ENCODE assay signal across 13 cellular contexts in genomic region chr7:48094861-48095293, GRCh38. TPM values are rescaled to one million over a fixed set of nuclear protein-coding genes. Genes with fewer than 3 reads are reported as not detected.
A peak's percentile ranks its signal among the peaks of the same experiment; 100 is the strongest.
DNase-seq lines count a peak whose midpoint lies in the region; ATAC-seq and TF ChIP-seq lines count a peak whose summit lies in the region.
"Had no signal": no experiment of that assay in that cellular context is flagged by ENCODE, and none has a peak within 500 bp of the region (broad histone marks: within the 10 kb centered on the region; RNA-seq: fewer than 3 reads in every experiment).

No MANE protein-coding gene starts in this region.

- no peak for TF ChIP-seq CTCF in IMR-90 (conservative IDR thresholded peaks at IDR 0.05; ENCODE audit: low read depth, low read length)
- TF ChIP-seq CTCF in mammary epithelial cell (conservative IDR thresholded peaks at IDR 0.05 in 1 of 2, IDR thresholded peaks at IDR 0.05 in 1 of 2; ENCODE audit: extremely low read depth in 1 of 2, insufficient read depth in 1 of 2, low read depth in 1 of 2, low read length in 2 of 2), result no peak
- TF ChIP-seq CTCF in neural progenitor cell (IDR thresholded peaks at IDR 0.05), result no peak

- intact Hi-C loops in IMR-90 (cut with micrococcal nuclease) (no loop called here), mammary epithelial cell (cut with micrococcal nuclease) (no loop called here)

- TF ChIP-seq RAD21 in IMR-90 (IDR thresholded peaks at IDR 0.05; ENCODE audit: low read length), result no peak

- H3K4me3 ChIP-seq in IMR-90 (ENCODE audit: insufficient read depth, low read depth, low read length) (no peak overlapping the region), mammary epithelial cell (replicated peaks in 1 of 3; ENCODE audit: insufficient read depth in 1 of 3, low read depth in 2 of 3, low read length in 3 of 3) (no peak overlapping the region), neural progenitor cell (no peak overlapping the region)
- H3K4me3 ChIP-seq: GM12878 had no signal

- peak overlapping the region; percentile 72; the same call in 1 of the 2 replicates for H2AK5ac ChIP-seq in IMR-90 (ENCODE audit: low read depth, low read length)

- peak overlapping the region; percentile 29 to 62; a peak in 2 of 4 replicates for H4K8ac ChIP-seq in IMR-90 (ENCODE audit: low read depth in 2 of 2, low read length in 2 of 2)

- H3K79me1 ChIP-seq in IMR-90 (ENCODE audit: low read depth in 1 of 2, low read length in 2 of 2), result peaks cover 46 to 62% of the 10 kb centered on the region in 2 experiments

- H3K27ac Mint-ChIP-seq in neural progenitor cell, result no peak overlapping the region

- TF ChIP-seq POLR2A in IMR-90 (IDR thresholded peaks at IDR 0.05; ENCODE audit: low read depth, low read length), result no peak

- H4K5ac ChIP-seq in IMR-90 (ENCODE audit: low read depth, low read length), result no peak overlapping the region

- H2BK20ac ChIP-seq in IMR-90 (ENCODE audit: low read depth, low read length), result peak overlapping the region; percentile 87

- no peaks in the 10 kb centered on the region for H4K20me1 ChIP-seq in IMR-90 (ENCODE audit: insufficient read depth, low read length)
- H4K20me1 ChIP-seq in mammary epithelial cell (ENCODE audit: insufficient read depth, low read length), result peaks cover 2% of the 10 kb centered on the region
- no peaks in the 10 kb centered on the region for H4K20me1 ChIP-seq in neural progenitor cell (ENCODE audit: low read depth)

- H3K4me2 ChIP-seq in IMR-90 (ENCODE audit: low read depth, low read length), result peak overlapping the region; percentile 32; the same call in 1 of the 2 replicates
- H3K4me2 ChIP-seq in mammary epithelial cell (ENCODE audit: insufficient read depth, low read depth, low read length), result peak overlapping the region; percentile 44
- no peak overlapping the region for H3K4me2 ChIP-seq in neural progenitor cell

- H2AK9ac ChIP-seq in IMR-90 (replicated peaks; ENCODE audit: low read depth, low read length, poor library complexity), result peak overlapping the region; percentile 46

- ATAC-seq in IMR-90 (ENCODE audit: low read depth) (peak; percentile 88), HG03457 (IDR thresholded peaks at IDR 0.05; ENCODE audit: unreplicated experiment) (no peak)
- ATAC-seq: GM12878 had no signal

- no peak overlapping the region for H3K4me3 Mint-ChIP-seq in neural progenitor cell

- no peaks in the 10 kb centered on the region for H3K27me3 ChIP-seq in IMR-90 (ENCODE audit: control insufficient read depth, insufficient read depth, low read length)
- no peaks in the 10 kb centered on the region for H3K27me3 ChIP-seq in mammary epithelial cell (ENCODE audit: insufficient read depth, low read length)
- peaks cover 2% of the 10 kb centered on the region for H3K27me3 ChIP-seq in neural progenitor cell

- H3K9me3 Mint-ChIP-seq in neural progenitor cell, result no peaks in the 10 kb centered on the region

- in situ Hi-C loops in ACHN (cut with HindIII; ENCODE audit: low pct_ligation_motif_present, low pct_unique_long_range_greater_than_20kb, low sequenced_read_pairs) (loop anchor here (25.0 kb wide), 1 partner anchor 108 kb away; the partner anchor contains the start of gene HUS1), IMR-90 (cut with MboI; ENCODE audit: low sequenced_read_pairs) (loop anchor here (10.0 kb wide), 1 partner anchor 110 kb away; no protein-coding TSS in a partner anchor), mammary epithelial cell (cut with MboI; ENCODE audit: low sequenced_read_pairs in 2 of 2) (loop anchor here (5.0 kb wide), 2 partner anchors 108 to 118 kb away; partner anchors contain the start of gene HUS1 (in 1 of the 2))

- H2BK5ac ChIP-seq in IMR-90 (ENCODE audit: low read depth, low read length, poor library complexity, severe bottlenecking), result peak overlapping the region; percentile 59

- H3K9me3 ChIP-seq in IMR-90 (ENCODE audit: control insufficient read depth, insufficient read depth, low read length), result no peaks in the 10 kb centered on the region
- no peaks in the 10 kb centered on the region for H3K9me3 ChIP-seq in mammary epithelial cell (replicated peaks; ENCODE audit: insufficient read depth, low read length)
- no peaks in the 10 kb centered on the region for H3K9me3 ChIP-seq in neural progenitor cell (ENCODE audit: low read depth)

- H3K27ac ChIP-seq in IMR-90 (ENCODE audit: insufficient read depth, low read length), result peak overlapping the region; percentile 47; the same call in 1 of the 2 replicates
- peak overlapping the region; percentile 36 for H3K27ac ChIP-seq in mammary epithelial cell (ENCODE audit: insufficient read depth, low read depth, low read length)
- no peak overlapping the region for H3K27ac ChIP-seq in neural progenitor cell

- H3K27me3 Mint-ChIP-seq in neural progenitor cell (ENCODE audit: insufficient read depth, low read depth), result no peaks in the 10 kb centered on the region

- H3K23ac ChIP-seq in IMR-90 (ENCODE audit: low read depth, low read length), result no peak overlapping the region; the same call in 1 of the 2 replicates

- H2BK120ac ChIP-seq in IMR-90 (ENCODE audit: low read depth, low read length), result peak overlapping the region; percentile 62

- peak overlapping the region; percentile 66; the same call in 1 of the 2 replicates for H3K18ac ChIP-seq in IMR-90 (ENCODE audit: low read depth, low read length)

- DNase-seq in ACHN (peak; percentile 59), IMR-90 (peak; percentile 76), mammary epithelial cell (peak; percentile 52), kidney glomerular epithelial cell (lab: John Stamatoyannopoulos, UW) (peak; percentile 40), neural progenitor cell (ENCODE audit: low spot score) (no peak), DMS 273 (lab: John Stamatoyannopoulos, UW; ENCODE audit: unreplicated experiment) (no peak)
- DNase-seq in effector CD4-positive, alpha-beta T cell, result no peak
- DNase-seq: activated gamma-delta T cell treated with Interleukin-2 at 50 U/mL for 16 hours, Kasumi-1, T-helper 9 cell had no signal

- POLR2A ChIA-PET in IMR-90 (lab: Charles Lee; ENCODE audit: unreplicated experiment), result no interaction called here

- peaks cover 11% of the 10 kb centered on the region for H3F3A ChIP-seq in neural progenitor cell (ENCODE audit: low read depth)

- H3K36me3 ChIP-seq in IMR-90 (ENCODE audit: control insufficient read depth, insufficient read depth, low read length) (peaks cover 27% of the 10 kb centered on the region), mammary epithelial cell (ENCODE audit: insufficient read depth, low read length) (peaks cover 72% of the 10 kb centered on the region), neural progenitor cell (no peaks in the 10 kb centered on the region)

- H3K9ac ChIP-seq in IMR-90 (ENCODE audit: low read depth, low read length) (no peak overlapping the region), mammary epithelial cell (ENCODE audit: insufficient read depth, low read length) (no peak overlapping the region), neural progenitor cell (no peak overlapping the region)

- dilution Hi-C loops in IMR-90 (cut with HindIII; ENCODE audit: low sequenced_read_pairs, unreplicated experiment) (no loop called here), mammary epithelial cell (cut with HindIII; ENCODE audit: low sequenced_read_pairs) (loop anchor here (5.0 kb wide), 1 partner anchor 118 kb away; the partner anchor contains the start of gene HUS1)

- CTCF ChIA-PET in IMR-90 (lab: Yijun Ruan, JAX) (interaction anchor here (1.5 kb wide), 1 partner anchor 104 kb away, joined by 5 read pairs; no protein-coding TSS in a partner anchor), mammary epithelial cell (lab: Charles Lee; ENCODE audit: low non-redundant PET) (interaction anchor here (0.5 kb wide), 1 partner anchor 151 kb away, joined by 3 read pairs; no protein-coding TSS in a partner anchor)

- no CpG with 5 or more reads among the region's 3 CpGs for WGBS in IMR-90 (ENCODE audit: extremely low coverage in 2 of 2, insufficient read length in 1 of 2), 2 experiments
- 14% methylated on average over 3 of the region's 3 CpGs for WGBS in mammary epithelial cell (ENCODE audit: low coverage, missing lambda C conversion rate)

- peaks cover 20% of the 10 kb centered on the region for H3K4me1 ChIP-seq in IMR-90 (ENCODE audit: control insufficient read depth, insufficient read depth, low read length)
- H3K4me1 ChIP-seq in mammary epithelial cell (ENCODE audit: insufficient read depth, low read length), result peaks cover 60% of the 10 kb centered on the region
- H3K4me1 ChIP-seq in neural progenitor cell, result peaks cover 15% of the 10 kb centered on the region

- peak overlapping the region; percentile 30; the same call in 1 of the 2 replicates for H4K91ac ChIP-seq in IMR-90 (ENCODE audit: insufficient read depth, low read depth, low read length)

- peaks cover 23% of the 10 kb centered on the region for H3K9me1 ChIP-seq in IMR-90 (ENCODE audit: insufficient read depth, low read length)

- H2BK15ac ChIP-seq in IMR-90 (ENCODE audit: low read depth, low read length), result no peak overlapping the region

- H3K4me1 Mint-ChIP-seq in neural progenitor cell, result peaks cover 12% of the 10 kb centered on the region

- no peak overlapping the region for H3K14ac ChIP-seq in IMR-90 (replicated peaks; ENCODE audit: low read depth, low read length)

- H3K36me3 Mint-ChIP-seq in neural progenitor cell, result peaks cover 14% of the 10 kb centered on the region

- peak overlapping the region; percentile 63 for H3K4ac ChIP-seq in IMR-90 (ENCODE audit: low read depth, low read length)

- no peak overlapping the region for H2AFZ ChIP-seq in IMR-90 (replicated peaks; ENCODE audit: low read length, poor library complexity)
- no peak overlapping the region for H2AFZ ChIP-seq in mammary epithelial cell (ENCODE audit: low read depth, low read length)
- no peak overlapping the region for H2AFZ ChIP-seq in neural progenitor cell (replicated peaks)

- H3K56ac ChIP-seq in IMR-90 (ENCODE audit: extremely low read depth, insufficient read depth, low read length), result peak overlapping the region; percentile 30; the same call in 1 of the 2 replicates

- H3K79me2 ChIP-seq in mammary epithelial cell (ENCODE audit: insufficient read depth, low read length) (peaks cover 99% of the 10 kb centered on the region), neural progenitor cell (ENCODE audit: low read depth) (no peaks in the 10 kb centered on the region)

- BruUV-seq in IMR-90 (replicated peaks; lab: Mats Ljungman, UMichigan), result no TSS peak
- BruUV-seq in mammary epithelial cell (replicated peaks; lab: Mats Ljungman, UMichigan), result no TSS peak

RNA-seq across cellular contexts. Expression of gene UPP1, which starts 5.8 kb away (rescaled TPM):
- total RNA-seq in IMR-90 (2012; rRNA removed) (3.9 and 4.2 TPM in 2 replicates), mammary epithelial cell (100 to 1,000 TPM in 1 of 2 donors, 10 to 100 TPM in 1; 87.7 to 992 TPM), neural progenitor cell (ENCODE audit: low replicate concordance) (11.2 and 15.0 TPM in 2 replicates)
- polyA plus RNA-seq in IMR-90 (2012; rRNA removed) (14.5 and 17.0 TPM in 2 replicates), mammary epithelial cell (254 TPM)
- polyA plus RNA-seq in IMR-90 (2012; cell fraction: cytosol; rRNA removed), result 13.7 and 14.6 TPM in 2 replicates
- polyA plus RNA-seq in IMR-90 (2012; cell fraction: nucleus; rRNA removed; ENCODE audit: low replicate concordance), result 47.9 and 58.8 TPM in 2 replicates
- 190 TPM for polyA minus RNA-seq in mammary epithelial cell

RNA-seq across cellular contexts. Expression of gene C7orf57, which starts 59.5 kb away (rescaled TPM):
- not detected in 2 replicates for total RNA-seq in IMR-90 (2012; rRNA removed)
- polyA plus RNA-seq in IMR-90 (2012; rRNA removed), result not detected in 2 replicates
- not detected in 2 replicates for polyA plus RNA-seq in IMR-90 (2012; cell fraction: cytosol; rRNA removed)
- not detected in 2 replicates for polyA plus RNA-seq in IMR-90 (2012; cell fraction: nucleus; rRNA removed; ENCODE audit: low replicate concordance)
- total RNA-seq in mammary epithelial cell, result 1 to 10 TPM in 1 of 2 donors, under 1 TPM in 1; 0.67 to 2.0 TPM
- 1.1 TPM for polyA plus RNA-seq in mammary epithelial cell
- not detected for polyA minus RNA-seq in mammary epithelial cell
- not detected in 2 replicates for total RNA-seq in neural progenitor cell (ENCODE audit: low replicate concordance)
- total RNA-seq: GM12878, NCI-H460 had no signal

Comparison
In these comparisons a context has a peak if more than half of its experiments do, and no peak if none do; other contexts are left out.
1. DNase-seq: peak in ACHN (single experiment), IMR-90 (single experiment), mammary epithelial cell (single experiment) and kidney glomerular epithelial cell (single experiment); none in effector CD4-positive, alpha-beta T cell (single experiment), neural progenitor cell (single experiment) and DMS 273 (single experiment).